Comparison of ENCODE assay signal across 22 cellular contexts in genomic region chr11:82865841-82866240, GRCh38.
"Had no signal": no experiment of that assay in that cellular context is flagged by ENCODE, and none has a peak within 500 bp of the region (broad histone marks: within the 10 kb centered on the region; RNA-seq: fewer than 3 reads in every experiment).

No MANE protein-coding gene starts in this region.

- H3K27me3 ChIP-seq: neutrophil, right lobe of liver, tibial nerve had no signal

- H3K4me3 ChIP-seq: lower lobe of right lung, prostate gland, right lobe of liver, spleen, tibial nerve had no signal

- H3K36me3 ChIP-seq: lower lobe of right lung, neutrophil, prostate gland, right lobe of liver, spleen, tibial nerve had no signal

- H3K4me1 ChIP-seq: prostate gland had no signal

- ATAC-seq: activated CD4-positive, alpha-beta T cell treated with anti-CD3 and anti-CD28 coated beads for 36 hours; activated CD8-positive, alpha-beta T cell treated with anti-CD3 and anti-CD28 coated beads, Interleukin-2, amount 10 ng/mL, durations not matched to agents 7 days and 5 days; activated T-helper 17 cell treated with anti-CD3 and anti-CD28 coated beads, Interleukin-2, amount 50 U/mL, for 72 hours; left cardiac atrium; lower lobe of right lung; naive thymus-derived CD4-positive, alpha-beta T cell; right lobe of liver; stimulated activated memory B cell treated with anti-CD40 and anti-IgM and Interleukin-4, amounts not matched to agents 10 μg/mL and 1 μg/mL and 100 μg/mL, for 72 hours; T-cell had no signal

- H3K9me3 ChIP-seq: lower lobe of right lung, neutrophil, prostate gland, right lobe of liver, spleen, tibial nerve had no signal

- DNase-seq: activated CD4-positive, alpha-beta T cell treated with anti-CD3 and anti-CD28 coated beads for 36 hours; activated CD8-positive, alpha-beta T cell treated with anti-CD3 and anti-CD28 coated beads, Interleukin-2, amount 10 ng/mL, durations not matched to agents 7 days and 5 days; activated naive CD4-positive, alpha-beta T cell treated with anti-CD3 and anti-CD28 coated beads for 36 hours; central memory CD4-positive, alpha-beta T cell; cortex of kidney; effector memory CD4-positive, alpha-beta T cell; hypothalamus; left cardiac atrium; lower lobe of right lung; naive thymus-derived CD4-positive, alpha-beta T cell; right lobe of liver; spleen; stimulated activated CD4-positive, alpha-beta T cell treated with anti-CD3 and anti-CD28 coated beads, Interleukin-1b, Interleukin-23, amount 100 ng/mL, for 48 hours; T-cell; T1000 had no signal

- H3K27ac ChIP-seq: epithelial cell of prostate, lower lobe of right lung, neutrophil, prostate gland, right lobe of liver, spleen, VCaP had no signal
